Comparison of ENCODE assay signal across 8 cellular contexts in genomic region chr1:62439652-62440371, GRCh38. TPM values are rescaled to one million over a fixed set of nuclear protein-coding genes. Genes with fewer than 3 reads are reported as not detected.
DNase-seq lines count a peak whose midpoint lies in the region; ATAC-seq, FAIRE-seq and TF ChIP-seq lines count a peak whose summit lies in the region.

No MANE protein-coding gene starts in this region.

- no peaks in the 10 kb centered on the region for H3K9me3 Mint-ChIP-seq in CD4-positive, alpha-beta T cell
- H3K9me3 Mint-ChIP-seq in mesothelial cell of epicardium: no peaks in the 10 kb centered on the region

- no peaks in the 10 kb centered on the region for H3K9me3 ChIP-seq in CD4-positive, alpha-beta T cell (ENCODE audit: control insufficient read depth, low read length)
- H3K9me3 ChIP-seq in K562 (replicated peaks; ENCODE audit: control insufficient read depth, insufficient read depth, low read depth, low read length): no peaks in the 10 kb centered on the region

- no peak for DNase-seq in CD4-positive, alpha-beta T cell
- DNase-seq in HL-60 (ENCODE audit: low read depth in 1 of 2, low spot score in 1 of 2) (peak in 1 of 2 experiments; percentile 5), K562 (ENCODE audit: extremely low read depth in 1 of 4, low spot score in 3 of 4) (peak in 1 of 4 experiments; percentile 27), NOMO-1 treated with dmso at 0.1 percent for 144 hours (lab: John Stamatoyannopoulos, UW; ENCODE audit: unreplicated experiment) (no peak), mesothelial cell of epicardium (ENCODE audit: low spot score in 2 of 2, unreplicated experiment in 2 of 2) (no peak), COLO668 (lab: John Stamatoyannopoulos, UW; ENCODE audit: unreplicated experiment) (no peak), NCI-H1417 (lab: John Stamatoyannopoulos, UW) (no peak)

- in situ Hi-C loops in K562 (cut with MboI): no loop called here

- no TSS peak for BruUV-seq in K562 (replicated peaks; lab: Mats Ljungman, UMichigan)

- no peak for TF ChIP-seq EP300 in K562 (IDR thresholded peaks at IDR 0.05; ENCODE audit: low read length)

- POLR2A ChIA-PET in CD4-positive, alpha-beta T cell (lab: Charles Lee): interaction anchor here (0.7 kb wide), 1 partner anchor 11 kb away, joined by 3 read pairs; no protein-coding TSS in a partner anchor
- POLR2A ChIA-PET in K562 (lab: Yijun Ruan, JAX): interaction anchor here (1.0 to 1.8 kb wide), 3 partner anchors 9 to 42 kb away, joined by 3 to 7 read pairs (median 3); no protein-coding TSS in a partner anchor

- H3K27ac ChIP-seq in CD4-positive, alpha-beta T cell (ENCODE audit: low read depth, low read length): no peak overlapping the region
- peak overlapping the region; percentile 8; the same call in 1 of the 2 replicates for H3K27ac ChIP-seq in HL-60 (replicated peaks)
- H3K27ac ChIP-seq in K562 (ENCODE audit: extremely low read depth, low read depth, low read length): peak overlapping the region; percentile 41; the same call in 2 of the 3 replicates

- peak overlapping the region; percentile 92 for H3K4me2 ChIP-seq in K562 (ENCODE audit: insufficient read depth, low read length)

- peak overlapping the region in 1 of 2 experiments; percentile 97; a peak in 2 of 4 replicates for H3K9ac ChIP-seq in K562 (ENCODE audit: insufficient read depth in 1 of 2, low read depth in 2 of 2, low read length in 2 of 2)

- peaks cover 85% of the 10 kb centered on the region for H3K79me2 ChIP-seq in K562 (ENCODE audit: control insufficient read depth, insufficient read depth, low read length)

- H3K27me3 Mint-ChIP-seq in CD4-positive, alpha-beta T cell: no peaks in the 10 kb centered on the region
- no peaks in the 10 kb centered on the region for H3K27me3 Mint-ChIP-seq in mesothelial cell of epicardium (ENCODE audit: low read depth)

- H3K27ac Mint-ChIP-seq in CD4-positive, alpha-beta T cell: peak overlapping the region; percentile 99
- H3K27ac Mint-ChIP-seq in mesothelial cell of epicardium: no peak overlapping the region

- no peak for TF ChIP-seq POLR2A in K562 (conservative IDR thresholded peaks at IDR 0.05)

- CTCF ChIA-PET in CD4-positive, alpha-beta T cell (lab: Charles Lee): no interaction called here
- CTCF ChIA-PET in K562 (lab: Yijun Ruan, JAX; ENCODE audit: low intra/inter-chr PET ratio): interaction anchor here (0.7 kb wide), 1 partner anchor 275 kb away, joined by 3 read pairs; no protein-coding TSS in a partner anchor

- H3K4me3 Mint-ChIP-seq in CD4-positive, alpha-beta T cell: peak overlapping the region; percentile 97
- H3K4me3 Mint-ChIP-seq in mesothelial cell of epicardium: no peak overlapping the region

- ATAC-seq in CD4-positive, alpha-beta T cell (ENCODE audit: poor library complexity): no peak
- ATAC-seq in GM19468 (IDR thresholded peaks at IDR 0.05; ENCODE audit: extremely low read depth, unreplicated experiment) (peak; percentile 13), K562 (no peak)

- TF ChIP-seq RAD21 in K562 (CRISPR knock-in tag; conservative IDR thresholded peaks at IDR 0.05 in 1 of 2, IDR thresholded peaks at IDR 0.05 in 1 of 2): no peak

- peak overlapping the region; percentile 88 for H3K4me3 ChIP-seq in HL-60 (replicated peaks; ENCODE audit: insufficient read depth, low read length)
- peak overlapping the region; percentile 89 for H3K4me3 ChIP-seq in K562

- peaks cover 71% of the 10 kb centered on the region for H3K36me3 Mint-ChIP-seq in CD4-positive, alpha-beta T cell (ENCODE audit: low read depth)
- H3K36me3 Mint-ChIP-seq in mesothelial cell of epicardium: peaks cover 9% of the 10 kb centered on the region

- H3K4me1 Mint-ChIP-seq in CD4-positive, alpha-beta T cell (ENCODE audit: low read depth): peaks cover 58% of the 10 kb centered on the region
- H3K4me1 Mint-ChIP-seq in mesothelial cell of epicardium: peaks cover 27% of the 10 kb centered on the region

- H2AFZ ChIP-seq in K562 (ENCODE audit: low read depth, low read length): no peak overlapping the region

- peaks cover 48% of the 10 kb centered on the region for H3K36me3 ChIP-seq in K562 (ENCODE audit: control insufficient read depth, insufficient read depth, low read length)

- H3K9me1 ChIP-seq in K562 (ENCODE audit: control insufficient read depth, insufficient read depth, low read length): no peaks in the 10 kb centered on the region

- FAIRE-seq in K562 (lab: Jason Lieb, UNC): no peak

- no peaks in the 10 kb centered on the region for H3K27me3 ChIP-seq in CD4-positive, alpha-beta T cell (ENCODE audit: control insufficient read depth, insufficient read depth, low read length)
- H3K27me3 ChIP-seq in HL-60 (ENCODE audit: insufficient read depth, poor library complexity, severe bottlenecking): no peaks in the 10 kb centered on the region
- no peaks in the 10 kb centered on the region for H3K27me3 ChIP-seq in K562 (ENCODE audit: control insufficient read depth in 2 of 2, insufficient read depth in 2 of 2, low read length in 2 of 2)

- H4K20me1 ChIP-seq in K562 (replicated peaks; ENCODE audit: control insufficient read depth, insufficient read depth, low read length): peaks cover 6% of the 10 kb centered on the region; the same call in 1 of the 2 replicates

- 11% methylated on average over 4 of the region's 4 CpGs for WGBS in K562 (ENCODE audit: insufficient coverage, low coverage, missing lambda C conversion rate)

- intact Hi-C loops in CD4-positive, alpha-beta T cell (cut with DNase I, micrococcal nuclease): loop anchor here (2.0 to 10.0 kb wide), 8 partner anchors 168 to 1363 kb away; partner anchors contain the start of genes ALG6 (in 1 of the 2), DOCK7 (in 1 of the 2), EFCAB7 (in 1 of the 2) and ITGB3BP (in 1 of the 2)
- intact Hi-C loops in K562 (cut with micrococcal nuclease): loop anchor here (5.0 kb wide), 1 partner anchor 1388 kb away; no protein-coding TSS in a partner anchor

- H3K4me1 ChIP-seq in K562 (replicated peaks in 1 of 2; ENCODE audit: control insufficient read depth in 2 of 2, insufficient read depth in 2 of 2, low read length in 2 of 2): peaks cover 2 to 13% of the 10 kb centered on the region in 2 experiments; a peak in 4 of 5 replicates

- no peak for TF ChIP-seq CTCF in CD4-positive, alpha-beta T cell (IDR thresholded peaks at IDR 0.05)
- no peak for TF ChIP-seq CTCF in HL-60 (IDR thresholded peaks at IDR 0.05; ENCODE audit: insufficient read depth, low read length)
- TF ChIP-seq CTCF in K562 (IDR thresholded peaks at IDR 0.05 in 2 of 3, conservative IDR thresholded peaks at IDR 0.05 in 1 of 3; ENCODE audit: insufficient read depth in 2 of 3, low read depth in 1 of 3, low read length in 3 of 3): no peak
- TF ChIP-seq CTCF in mesothelial cell of epicardium (IDR thresholded peaks at IDR 0.05; ENCODE audit: unreplicated experiment): no peak

TF ChIP-seq in K562, 482 proteins besides CTCF, POLR2A, EP300 and RAD21 (continues in another document):
- TF ChIP-seq HSF4 (CRISPR knock-in tag; IDR thresholded peaks at IDR 0.05; ENCODE audit: borderline replicate concordance) (no peak), HNRNPL (IDR thresholded peaks at IDR 0.05; ENCODE audit: low read depth, low read length) (no peak), ATF7 (IDR thresholded peaks at IDR 0.05) (no peak), MEIS2 (IDR thresholded peaks at IDR 0.05; ENCODE audit: partially characterized antibody) (peak; percentile 12), CREB5 (CRISPR knock-in tag; IDR thresholded peaks at IDR 0.05) (no peak)

RNA-seq across cellular contexts. Expression of gene USP1, which starts 3.0 kb away (rescaled TPM):
- 10 to 100 TPM; 26.2 to 28.3 TPM for total RNA-seq in CD4-positive, alpha-beta T cell
- total RNA-seq in K562 (2011; cell fraction: chromatin; rRNA removed; ENCODE audit: low replicate concordance): 6.1 and 33.1 TPM in 2 replicates
- total RNA-seq in K562 (2011; cell fraction: nucleolus; rRNA removed): 6.6 and 6.7 TPM in 2 replicates
- total RNA-seq in K562 (2011; cell fraction: nucleoplasm; rRNA removed): 13.1 and 21.0 TPM in 2 replicates
- total RNA-seq in K562 (2014; rRNA removed) (50.5 and 51.7 TPM in 2 replicates), K562 (2014; rRNA removed; fragmentation: Illumina TruSeq; extraction: Trizol) (87.9 and 109 TPM in 2 replicates), K562 (2015; rRNA removed; fragmentation: Illumina TruSeq; extraction: Trizol) (80.6 and 85.8 TPM in 2 replicates), K562 (2021) (52.4 and 59.4 TPM in 2 replicates), mesothelial cell of epicardium (24.4 to 25.1 TPM (median 24.8 TPM) in 3 replicates)
- polyA plus RNA-seq in K562 (2011; rRNA removed) (21.1 and 30.6 TPM in 2 replicates), K562 (2014; fragmentation: Illumina TruSeq; extraction: Trizol) (63.1 and 66.5 TPM in 2 replicates), K562 (2014; fragmentation: Nextera tagmentation; extraction: Ambion mirVana) (10 to 100 TPM; 27.3 to 29.8 TPM), K562 (2014; rRNA removed) (33.5 and 36.2 TPM in 2 replicates)
- 6.6 and 8.9 TPM in 2 replicates for polyA plus RNA-seq in K562 (2011; cell fraction: cytosol; rRNA removed)
- 6.4 and 8.3 TPM in 2 replicates for polyA plus RNA-seq in K562 (2011; cell fraction: nucleus; rRNA removed)
- polyA plus RNA-seq in K562 (2012): 36.8 and 39.4 TPM in 2 replicates
- polyA minus RNA-seq in K562 (2011; rRNA and poly(A)+ RNA removed): 37.4 and 48.2 TPM in 2 replicates
- 20.0 and 23.4 TPM in 2 replicates for polyA minus RNA-seq in K562 (2011; cell fraction: cytosol; rRNA and poly(A)+ RNA removed)
- polyA minus RNA-seq in K562 (2011; cell fraction: nucleus; rRNA and poly(A)+ RNA removed): 8.1 and 13.9 TPM in 2 replicates
